17 cellular contexts compared by ENCODE assay signal in the genomic region with DNA sequence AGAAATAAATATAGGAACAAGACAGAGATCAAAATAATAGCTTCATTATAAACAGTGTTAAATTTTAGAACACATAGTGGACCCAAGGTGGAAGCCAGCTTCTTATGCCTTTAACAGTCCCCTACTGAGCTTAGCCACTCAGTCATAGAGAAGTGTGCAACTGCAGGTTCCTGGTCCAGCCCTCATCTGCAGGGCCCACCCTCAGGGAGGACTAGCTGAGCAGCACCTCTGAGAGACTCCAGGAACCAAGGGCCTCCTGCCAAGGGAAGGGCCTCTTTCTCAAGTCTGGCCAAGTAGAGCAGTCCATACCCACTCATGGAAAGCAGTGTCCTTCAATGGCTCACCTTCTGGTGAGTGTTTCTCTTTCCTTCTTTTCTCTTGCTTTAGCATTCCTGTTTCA.
"Had no signal": no experiment of that assay in that cellular context is flagged by ENCODE, and none has a peak within 500 bp of the region (broad histone marks: within the 10 kb centered on the region; RNA-seq: fewer than 3 reads in every experiment).

No MANE protein-coding gene starts in this region.

- H3K4me1 ChIP-seq: adrenal gland, upper lobe of right lung had no signal

- DNase-seq: activated CD4-positive, alpha-beta memory T cell treated with anti-CD3 and anti-CD28 coated beads for 36 hours; activated CD4-positive, alpha-beta T cell treated with anti-CD3 and anti-CD28 coated beads for 36 hours; activated effector memory CD4-positive, alpha-beta T cell treated with Interleukin-2 at 50 U/mL for 16 hours; activated T-cell treated with anti-CD3 and anti-CD28 coated beads, Interleukin-2, amount 50 U/mL, for 4 hours; adrenal gland; caudate nucleus; foreskin melanocyte; hippocampal formation; mesendoderm; retina; stimulated activated naive CD8-positive, alpha-beta T cell treated with anti-CD3 and anti-CD28 coated beads, Interleukin-15, amount 100 ng/mL, for 72 hours; T-helper 1 cell; T1000; upper lobe of right lung; WERI-Rb-1 had no signal

- ATAC-seq: activated CD4-positive, alpha-beta T cell treated with anti-CD3 and anti-CD28 coated beads for 36 hours; activated T-cell treated with anti-CD3 and anti-CD28 coated beads, Interleukin-2, amount 50 U/mL, for 4 hours; SK-N-SH treated with all-trans-retinoic acid at 6 μM for 48 hours; stimulated activated naive CD8-positive, alpha-beta T cell treated with anti-CD3 and anti-CD28 coated beads, Interleukin-15, amount 100 ng/mL, for 72 hours; upper lobe of right lung had no signal

- H3K27me3 ChIP-seq: adrenal gland, upper lobe of right lung had no signal

- H3K27ac ChIP-seq: upper lobe of right lung, WERI-Rb-1 had no signal

- H3K4me3 ChIP-seq: adrenal gland, smooth muscle cell, upper lobe of right lung had no signal

- H3K9me3 ChIP-seq: adrenal gland, upper lobe of right lung had no signal

- H3K36me3 ChIP-seq: adrenal gland, upper lobe of right lung, WERI-Rb-1 had no signal
